In genomic region chrX:110284159-110284558, GRCh38 we compare ENCODE assay signal across 14 cellular contexts. TPM values are rescaled to one million over a fixed set of nuclear protein-coding genes. Genes with fewer than 3 reads are reported as not detected.
DNase-seq lines count a peak whose midpoint lies in the region; ATAC-seq, FAIRE-seq and TF ChIP-seq lines count a peak whose summit lies in the region.
"Had no signal": no experiment of that assay in that cellular context is flagged by ENCODE, and none has a peak within 500 bp of the region (broad histone marks: within the 10 kb centered on the region; RNA-seq: fewer than 3 reads in every experiment).

No MANE protein-coding gene starts in this region.

- DNase-seq in BJ (ENCODE audit: low read depth) (peak; percentile 73), PC-3 (peak; percentile 83), endothelial cell of umbilical vein (ENCODE audit: low read depth, low spot score) (peak; percentile 37), non-pigmented ciliary epithelial cell (ENCODE audit: low read depth) (peak; percentile 52), vagina (ENCODE audit: extremely low spot score in 2 of 2) (no peak)
- DNase-seq: activated T-cell treated with anti-CD3 and anti-CD28 coated beads, Interleukin-2, amount 50 U/mL, for 24 hours; anterior cingulate cortex; CD4-positive, CD25-positive, alpha-beta regulatory T cell; NCI-H1417; SJCRH30 had no signal

- H3K9ac ChIP-seq in PC-3 (ENCODE audit: low read length) (peak overlapping the region; percentile 52), endothelial cell of umbilical vein (replicated peaks; ENCODE audit: extremely low read depth, insufficient read depth, low read length) (peak overlapping the region; percentile 9)

- TF ChIP-seq CTCF in BJ (IDR thresholded peaks at IDR 0.05; ENCODE audit: insufficient read depth, low read depth, low read length) (no peak), PC-3 (conservative IDR thresholded peaks at IDR 0.05; ENCODE audit: low read depth, low read length) (no peak), endothelial cell of umbilical vein (IDR thresholded peaks at IDR 0.05; ENCODE audit: extremely low read depth in 1 of 2, insufficient read depth in 1 of 2, low read depth in 1 of 2, low read length in 2 of 2) (no peak), vagina (IDR thresholded peaks at IDR 0.05) (no peak)

- dilution Hi-C loops in endothelial cell of umbilical vein (cut with MboI; ENCODE audit: extremely low pct_ligation_motif_present, low sequenced_read_pairs): no loop called here

- peak; percentile 76 for FAIRE-seq in endothelial cell of umbilical vein (lab: Jason Lieb, UNC)

- H3K27me3 ChIP-seq in BJ (ENCODE audit: control insufficient read depth, insufficient read depth, low read length) (no peaks in the 10 kb centered on the region), PC-3 (ENCODE audit: low read length) (no peaks in the 10 kb centered on the region), endothelial cell of umbilical vein (ENCODE audit: control insufficient read depth in 2 of 2, insufficient read depth in 2 of 2, low read length in 2 of 2) (no peaks in the 10 kb centered on the region), vagina (no peaks in the 10 kb centered on the region)
- H3K27me3 ChIP-seq: SJCRH30 had no signal

- no peaks in the 10 kb centered on the region for H3K36me3 ChIP-seq in BJ (ENCODE audit: control insufficient read depth, insufficient read depth, low read length)
- no peaks in the 10 kb centered on the region for H3K36me3 ChIP-seq in PC-3 (ENCODE audit: low read depth, low read length)
- no peaks in the 10 kb centered on the region for H3K36me3 ChIP-seq in endothelial cell of umbilical vein (ENCODE audit: control insufficient read depth in 2 of 2, extremely low read depth in 1 of 2, insufficient read depth in 2 of 2, low read length in 2 of 2)
- no peaks in the 10 kb centered on the region for H3K36me3 ChIP-seq in vagina
- H3K36me3 ChIP-seq: SJCRH30 had no signal

- BruUV-seq in PC-3 (replicated peaks; lab: Mats Ljungman, UMichigan) (no TSS peak), endothelial cell of umbilical vein (replicated peaks; lab: Mats Ljungman, UMichigan) (no TSS peak)

- POLR2A ChIA-PET in BJ (lab: Charles Lee): no interaction called here
- POLR2A ChIA-PET in PC-3 (lab: Charles Lee; ENCODE audit: unreplicated experiment): interaction anchor here (0.6 to 0.8 kb wide), 2 partner anchors 9 to 34 kb away, joined by 3 read pairs; partner anchors contain the start of gene AMMECR1
- POLR2A ChIA-PET in endothelial cell of umbilical vein (lab: Charles Lee): no interaction called here

- no peak overlapping the region for H3K4me3 ChIP-seq in BJ (ENCODE audit: low read depth, low read length)
- no peak overlapping the region for H3K4me3 ChIP-seq in PC-3 (ENCODE audit: low read length)
- no peak overlapping the region for H3K4me3 ChIP-seq in endothelial cell of umbilical vein (replicated peaks in 1 of 3; ENCODE audit: insufficient read depth in 1 of 3, low read depth in 1 of 3, low read length in 3 of 3)
- no peak overlapping the region for H3K4me3 ChIP-seq in vagina
- H3K4me3 ChIP-seq: SJCRH30 had no signal

- H3K79me2 ChIP-seq in PC-3 (ENCODE audit: low read length) (peaks cover 92% of the 10 kb centered on the region), endothelial cell of umbilical vein (ENCODE audit: control insufficient read depth, insufficient read depth, low read length) (peaks cover 4% of the 10 kb centered on the region)

- no peaks in the 10 kb centered on the region for H3K9me3 ChIP-seq in PC-3 (ENCODE audit: low read length)
- no peaks in the 10 kb centered on the region for H3K9me3 ChIP-seq in endothelial cell of umbilical vein (replicated peaks; ENCODE audit: control insufficient read depth, insufficient read depth, low read length)
- no peaks in the 10 kb centered on the region for H3K9me3 ChIP-seq in vagina
- H3K9me3 ChIP-seq: SJCRH30 had no signal

- H3K9me2 ChIP-seq in PC-3 (replicated peaks; ENCODE audit: low read length): no peaks in the 10 kb centered on the region

- ATAC-seq in PC-3 (peak; percentile 68), HG02571 (IDR thresholded peaks at IDR 0.05; ENCODE audit: unreplicated experiment) (no peak), GM21423 (IDR thresholded peaks at IDR 0.05; ENCODE audit: unreplicated experiment) (no peak), GM21515 (IDR thresholded peaks at IDR 0.05; ENCODE audit: unreplicated experiment) (no peak)
- ATAC-seq: esophagus mucosa had no signal

- peak overlapping the region; percentile 92 for H3K27ac ChIP-seq in PC-3 (ENCODE audit: low read length)
- peak overlapping the region; percentile 75 for H3K27ac ChIP-seq in endothelial cell of umbilical vein (ENCODE audit: insufficient read depth, low read depth, low read length)
- no peak overlapping the region for H3K27ac ChIP-seq in vagina
- H3K27ac ChIP-seq: SJCRH30 had no signal

- H3K4me2 ChIP-seq in PC-3 (ENCODE audit: low read length) (peak overlapping the region; percentile 38), endothelial cell of umbilical vein (ENCODE audit: insufficient read depth, low read length) (peak overlapping the region; percentile 42)

- H3K4me1 ChIP-seq in PC-3 (ENCODE audit: insufficient read depth, low read length) (peaks cover 59% of the 10 kb centered on the region), endothelial cell of umbilical vein (ENCODE audit: control insufficient read depth, extremely low read depth, insufficient read depth, low read length) (peaks cover 5% of the 10 kb centered on the region), vagina (no peaks in the 10 kb centered on the region)
- H3K4me1 ChIP-seq: SJCRH30 had no signal

- CTCF ChIA-PET in BJ (lab: Yijun Ruan, JAX) (interaction anchor here (0.8 to 1.6 kb wide), 4 partner anchors 27 to 124 kb away, joined by 3 to 4 read pairs (median 4); no protein-coding TSS in a partner anchor), PC-3 (lab: Charles Lee) (interaction anchor here (0.7 kb wide), 1 partner anchor 74 kb away, joined by 3 read pairs; no protein-coding TSS in a partner anchor), endothelial cell of umbilical vein (lab: Charles Lee) (no interaction called here)

- H2AFZ ChIP-seq in PC-3 (ENCODE audit: low read length) (no peak overlapping the region), endothelial cell of umbilical vein (ENCODE audit: low read depth, low read length) (no peak overlapping the region)

- intact Hi-C loops in PC-3 (cut with micrococcal nuclease): loop anchor here (5.0 kb wide), 2 partner anchors 33 to 62 kb away; partner anchors contain the start of gene AMMECR1
- intact Hi-C loops in endothelial cell of umbilical vein (cut with micrococcal nuclease): no loop called here
- intact Hi-C loops in vagina (cut with DNase I): no loop called here

- H4K20me1 ChIP-seq in PC-3 (ENCODE audit: low read length): no peaks in the 10 kb centered on the region
- no peaks in the 10 kb centered on the region for H4K20me1 ChIP-seq in endothelial cell of umbilical vein (replicated peaks; ENCODE audit: control insufficient read depth, extremely low read depth, insufficient read depth, low read length)

- H3K9me1 ChIP-seq in endothelial cell of umbilical vein (replicated peaks; ENCODE audit: control insufficient read depth, extremely low read depth, insufficient read depth, low read length): no peaks in the 10 kb centered on the region

- TF ChIP-seq POLR2A in endothelial cell of umbilical vein (IDR thresholded peaks at IDR 0.05; ENCODE audit: low read depth, low read length) (no peak), vagina (IDR thresholded peaks at IDR 0.05) (no peak)

- no peaks in the 10 kb centered on the region for H3F3A ChIP-seq in PC-3 (ENCODE audit: low read length, unreplicated experiment)

TF ChIP-seq in endothelial cell of umbilical vein, 7 proteins besides CTCF, POLR2A, EP300 and RAD21:
- TF ChIP-seq GATA2 (IDR thresholded peaks at IDR 0.05; ENCODE audit: insufficient read depth, insufficient read length, low read depth, low read length) (no peak), FOS (IDR thresholded peaks at IDR 0.05; ENCODE audit: borderline replicate concordance, insufficient read depth, low read length) (peak; percentile 10)
TF ChIP-seq in endothelial cell of umbilical vein: peak in this region for 1.

RNA-seq across cellular contexts. Expression of gene AMMECR1, which starts 33.7 kb away (rescaled TPM):
- polyA plus RNA-seq in BJ (2011; rRNA removed): 7.3 and 9.1 TPM in 2 replicates
- polyA minus RNA-seq in BJ (2011; rRNA and poly(A)+ RNA removed): 9.5 and 14.5 TPM in 2 replicates
- 12.7 and 14.2 TPM in 2 replicates for total RNA-seq in PC-3 (2014; rRNA removed)
- total RNA-seq in endothelial cell of umbilical vein: 6.8 and 6.9 TPM in 2 replicates
- polyA plus RNA-seq in endothelial cell of umbilical vein: 3.0 and 3.6 TPM in 2 replicates
- 2.6 and 2.9 TPM in 2 replicates for polyA plus RNA-seq in endothelial cell of umbilical vein (2011; cell fraction: cytosol; rRNA removed)
- polyA plus RNA-seq in endothelial cell of umbilical vein (2011; cell fraction: nucleus; rRNA removed): 5.6 and 6.5 TPM in 2 replicates
- 4.5 and 6.1 TPM in 2 replicates for polyA plus RNA-seq in endothelial cell of umbilical vein (2012)
- 6.5 and 7.2 TPM in 2 replicates for polyA minus RNA-seq in endothelial cell of umbilical vein
- 8.3 TPM for polyA minus RNA-seq in endothelial cell of umbilical vein (2011; cell fraction: cytosol; rRNA and poly(A)+ RNA removed)
- 7.5 and 13.9 TPM in 2 replicates for polyA minus RNA-seq in endothelial cell of umbilical vein (2011; cell fraction: nucleus; rRNA and poly(A)+ RNA removed)
- total RNA-seq in vagina: 8.1 TPM

Comparison
In these comparisons a context has a peak if more than half of its experiments do, and no peak if none do; other contexts are left out.
1. DNase-seq: peak in BJ (single experiment), PC-3 (single experiment), endothelial cell of umbilical vein (single experiment) and non-pigmented ciliary epithelial cell (single experiment); none in vagina (0 of 2).